ENCODE assay signal across 16 cellular contexts in the genomic region with DNA sequence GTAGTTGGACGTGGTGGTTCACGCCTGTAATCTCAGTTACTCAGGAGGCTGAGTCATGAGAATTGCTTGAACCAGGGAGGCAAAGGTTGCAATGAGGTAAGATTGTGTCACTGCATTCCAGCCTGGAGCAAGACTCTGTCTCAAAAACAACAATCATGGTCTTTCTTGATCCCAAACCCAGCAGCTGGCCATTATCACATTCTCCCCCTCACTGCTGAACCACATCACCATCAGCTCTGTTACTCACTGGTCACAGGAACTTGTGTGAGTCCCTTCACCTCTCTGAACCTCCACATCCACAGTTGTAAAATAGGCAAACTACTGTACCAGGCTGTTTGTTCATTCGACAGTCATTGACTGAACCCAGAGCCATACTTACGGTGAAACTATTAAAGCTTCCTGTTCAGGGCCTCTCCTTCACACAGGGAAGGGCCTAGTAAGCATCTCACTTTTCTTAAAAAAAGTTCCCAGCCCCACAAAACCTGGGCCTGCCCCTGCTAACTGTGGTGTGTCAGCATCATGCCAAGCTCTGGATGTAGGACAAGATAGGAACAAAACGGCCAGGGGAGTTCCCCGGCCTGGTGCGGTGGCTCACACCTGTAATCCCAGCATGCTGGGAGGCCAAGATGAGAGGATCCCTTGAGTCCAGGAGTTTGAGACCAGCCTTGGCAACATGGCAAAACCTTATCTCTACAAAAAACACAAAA.
DNase-seq lines count a peak whose midpoint lies in the region; ATAC-seq, FAIRE-seq and TF ChIP-seq lines count a peak whose summit lies in the region.
"Had no signal": no experiment of that assay in that cellular context is flagged by ENCODE, and none has a peak within 500 bp of the region (broad histone marks: within the 10 kb centered on the region; RNA-seq: fewer than 3 reads in every experiment).

No MANE protein-coding gene starts in this region.

- H3K4me3 ChIP-seq in neuronal stem cell (ENCODE audit: low read length in 2 of 2) (no peak overlapping the region), left lung (no peak overlapping the region)
- H3K4me3 ChIP-seq: GM12878, HAP-1, SK-N-MC, uterus had no signal

- peak; percentile 76 for FAIRE-seq in RCC 7860 (lab: Jason Lieb, UNC)
- FAIRE-seq: GM12878, GM19239 had no signal

- H2BK5ac ChIP-seq in neuronal stem cell (ENCODE audit: low read length) = no peak overlapping the region

- H3K9me3 ChIP-seq in neuronal stem cell (replicated peaks in 1 of 2; ENCODE audit: control insufficient read depth in 2 of 2, insufficient read depth in 1 of 2, low read depth in 1 of 2, low read length in 2 of 2) (no peaks in the 10 kb centered on the region), left lung (no peaks in the 10 kb centered on the region)
- H3K9me3 ChIP-seq: HAP-1, uterus had no signal

- H4K8ac ChIP-seq in neuronal stem cell (ENCODE audit: low read depth, low read length) = no peak overlapping the region

- H2AFZ ChIP-seq in neuronal stem cell (ENCODE audit: low read length) = no peak overlapping the region

- H3K23ac ChIP-seq in neuronal stem cell (ENCODE audit: low read depth, low read length, poor library complexity) = no peak overlapping the region

- intact Hi-C loops in left lung (cut with DNase I) = no loop called here

- no peak overlapping the region for H2BK12ac ChIP-seq in neuronal stem cell (ENCODE audit: low read length)

- H4K91ac ChIP-seq in neuronal stem cell (ENCODE audit: low read depth, low read length, poor library complexity) = no peak overlapping the region

- peak overlapping the region; percentile 40 for H3K14ac ChIP-seq in neuronal stem cell (ENCODE audit: low read length)

- no peak overlapping the region for H2BK15ac ChIP-seq in neuronal stem cell (ENCODE audit: low read length)

- H3K36me3 ChIP-seq in neuronal stem cell (replicated peaks in 1 of 2; ENCODE audit: control insufficient read depth in 2 of 2, insufficient read depth in 2 of 2, low read length in 2 of 2) (no peaks in the 10 kb centered on the region), left lung (no peaks in the 10 kb centered on the region)
- H3K36me3 ChIP-seq: HAP-1, uterus had no signal

- H3K27me3 ChIP-seq in neuronal stem cell (ENCODE audit: control insufficient read depth in 3 of 3, insufficient read depth in 3 of 3, low read depth in 1 of 3, low read length in 3 of 3) = no peaks in the 10 kb centered on the region
- H3K27me3 ChIP-seq in left lung = no peaks in the 10 kb centered on the region
- H3K27me3 ChIP-seq: uterus had no signal

- WGBS in neuronal stem cell (ENCODE audit: extremely low coverage in 2 of 2, insufficient read length in 2 of 2, insufficient replicate concordance in 1 of 2), 2 donors = no CpG with 5 or more reads among the region's 7 CpGs

- H3K4ac ChIP-seq in neuronal stem cell (ENCODE audit: low read length) = no peak overlapping the region

- H3K27ac ChIP-seq in neuronal stem cell (replicated peaks; ENCODE audit: low read length) (no peak overlapping the region), left lung (no peak overlapping the region)
- H3K27ac ChIP-seq: SK-N-MC, uterus had no signal

- DNase-seq in Daoy (ENCODE audit: low read depth) (peak; percentile 91), RCC 7860 (ENCODE audit: low spot score) (peak; percentile 84), fibroblast of gingiva (ENCODE audit: low read depth) (peak; percentile 43), neuronal stem cell (ENCODE audit: low spot score) (no peak), left lung (no peak), Ammon's horn (ENCODE audit: low spot score) (no peak)
- DNase-seq in activated CD4-positive, alpha-beta T cell treated with anti-CD3 and anti-CD28 coated beads for 48 hours = no peak
- DNase-seq: activated CD4-positive, alpha-beta T cell treated with anti-CD3 and anti-CD28 coated beads for 1 hour; cortex of kidney; NCI-H510A; uterus had no signal

- no peaks in the 10 kb centered on the region for H3K4me1 ChIP-seq in neuronal stem cell (ENCODE audit: control insufficient read depth in 2 of 2, insufficient read depth in 1 of 2, low read depth in 1 of 2, low read length in 2 of 2)
- H3K4me1 ChIP-seq in left lung = no peaks in the 10 kb centered on the region
- H3K4me1 ChIP-seq: HAP-1, uterus had no signal

- no peak for TF ChIP-seq CTCF in left lung (IDR thresholded peaks at IDR 0.05)

- H3K79me1 ChIP-seq in neuronal stem cell (ENCODE audit: low read depth, low read length) = peaks cover 1% of the 10 kb centered on the region

- no peak for ATAC-seq in left lung
- ATAC-seq in HG02798 (IDR thresholded peaks at IDR 0.05; ENCODE audit: poor library complexity, unreplicated experiment) = no peak
- ATAC-seq: GM12878 had no signal

- no peak overlapping the region for H2BK120ac ChIP-seq in neuronal stem cell (ENCODE audit: low read depth, low read length)

- no peak overlapping the region for H3K18ac ChIP-seq in neuronal stem cell (ENCODE audit: low read length)

- no peak overlapping the region for H2AK5ac ChIP-seq in neuronal stem cell (ENCODE audit: low read depth, low read length)

- H3K9ac ChIP-seq in neuronal stem cell (ENCODE audit: low read depth, low read length, poor library complexity) = no peak overlapping the region

- no peak overlapping the region for H3K4me2 ChIP-seq in neuronal stem cell (ENCODE audit: insufficient read depth, low read length, poor library complexity, severe bottlenecking)

Comparison
In these comparisons a context has a peak if more than half of its experiments do, and no peak if none do; other contexts are left out.
1. DNase-seq: peak in Daoy (single experiment), RCC 7860 (single experiment) and fibroblast of gingiva (single experiment); none in neuronal stem cell (single experiment), left lung (0 of 2), Ammon's horn (single experiment) and activated CD4-positive, alpha-beta T cell treated with anti-CD3 and anti-CD28 coated beads for 48 hours (single experiment).